In genomic region chr2:122663737-122664136, GRCh38 we compare ENCODE assay signal across 15 cellular contexts.
DNase-seq lines count a peak whose midpoint lies in the region; ATAC-seq, FAIRE-seq and TF ChIP-seq lines count a peak whose summit lies in the region.
"Had no signal": no experiment of that assay in that cellular context is flagged by ENCODE, and none has a peak within 500 bp of the region (broad histone marks: within the 10 kb centered on the region; RNA-seq: fewer than 3 reads in every experiment).

No MANE protein-coding gene starts in this region.

- H2AFZ ChIP-seq in SK-N-SH (ENCODE audit: low read depth) (no peak overlapping the region), GM12878 (ENCODE audit: control insufficient read depth, low read depth, low read length) (no peak overlapping the region), neural progenitor cell (replicated peaks) (peak overlapping the region; percentile 66)

- H4K20me1 ChIP-seq in SK-N-SH (ENCODE audit: insufficient read depth), result no peaks in the 10 kb centered on the region
- H4K20me1 ChIP-seq in GM12878 (ENCODE audit: control insufficient read depth, insufficient read depth), result no peaks in the 10 kb centered on the region
- H4K20me1 ChIP-seq in neural progenitor cell (ENCODE audit: low read depth), result no peaks in the 10 kb centered on the region
- H4K20me1 ChIP-seq: BLaER1 had no signal

- intact Hi-C loops in GM12878 (cut with micrococcal nuclease; ENCODE audit: unreplicated experiment), result no loop called here

- TF ChIP-seq EP300 in SK-N-SH (IDR thresholded peaks at IDR 0.05; ENCODE audit: borderline replicate concordance in 1 of 2, low read depth in 1 of 2, low read length in 1 of 2), result no peak
- no peak for TF ChIP-seq EP300 in GM12878 (IDR thresholded peaks at IDR 0.05; ENCODE audit: borderline replicate concordance in 1 of 2, control insufficient read depth in 1 of 2, low read depth in 2 of 2, low read length in 2 of 2)

- H3K27ac Mint-ChIP-seq in neural progenitor cell, result no peak overlapping the region
- H3K27ac Mint-ChIP-seq: IgD-negative memory B cell had no signal

- CTCF ChIA-PET in SK-N-SH (lab: Yijun Ruan, JAX), result interaction anchor here (0.7 to 1.1 kb wide), 2 partner anchors 11 to 12 kb away, joined by 3 read pairs; no protein-coding TSS in a partner anchor
- CTCF ChIA-PET in GM12878 (lab: Yijun Ruan, JAX), result interaction anchor here (1.3 to 1.5 kb wide), 2 partner anchors 18 to 74 kb away, joined by 3 to 6 read pairs; no protein-coding TSS in a partner anchor

- H3F3A ChIP-seq in SK-N-SH (replicated peaks; ENCODE audit: insufficient read depth) (no peaks in the 10 kb centered on the region), neural progenitor cell (ENCODE audit: low read depth) (peaks cover 29% of the 10 kb centered on the region)

- H3K4me3 ChIP-seq in SK-N-SH (ENCODE audit: low read depth in 2 of 2, low read length in 1 of 2), result no peak overlapping the region
- H3K4me3 ChIP-seq in GM12878, result no peak overlapping the region
- no peak overlapping the region for H3K4me3 ChIP-seq in neural progenitor cell
- no peak overlapping the region for H3K4me3 ChIP-seq in right atrium auricular region
- H3K4me3 ChIP-seq: BLaER1 had no signal

- TF ChIP-seq CTCF in SK-N-SH (IDR thresholded peaks at IDR 0.05) (no peak), GM12878 (IDR thresholded peaks at IDR 0.05 in 2 of 3, conservative IDR thresholded peaks at IDR 0.05 in 1 of 3; ENCODE audit: control insufficient read depth in 2 of 3, extremely low read depth in 1 of 3, insufficient read depth in 1 of 3, low read depth in 3 of 3, low read length in 3 of 3) (no peak), neural progenitor cell (IDR thresholded peaks at IDR 0.05) (no peak), right atrium auricular region (IDR thresholded peaks at IDR 0.05) (no peak)

- BruUV-seq in GM12878 (replicated peaks; lab: Mats Ljungman, UMichigan), result no TSS peak

- H3K4me1 Mint-ChIP-seq in neural progenitor cell, result peaks cover 11% of the 10 kb centered on the region
- H3K4me1 Mint-ChIP-seq: CD8-positive, alpha-beta memory T cell; IgD-negative memory B cell had no signal

- no peak for TF ChIP-seq POLR2A in GM12878 (IDR thresholded peaks at IDR 0.05; ENCODE audit: low read depth, low read length)

- H3K9me3 ChIP-seq in SK-N-SH, result no peaks in the 10 kb centered on the region
- H3K9me3 ChIP-seq in GM12878 (replicated peaks; ENCODE audit: control insufficient read depth, insufficient read depth, low read length), result no peaks in the 10 kb centered on the region
- no peaks in the 10 kb centered on the region for H3K9me3 ChIP-seq in neural progenitor cell (ENCODE audit: low read depth)
- H3K9me3 ChIP-seq in right atrium auricular region, result no peaks in the 10 kb centered on the region
- H3K9me3 ChIP-seq: BLaER1 had no signal

- H3K27me3 ChIP-seq in SK-N-SH (ENCODE audit: insufficient read depth) (no peaks in the 10 kb centered on the region), GM12878 (replicated peaks in 1 of 2; ENCODE audit: control insufficient read depth in 2 of 2, insufficient read depth in 2 of 2, low read length in 1 of 2) (no peaks in the 10 kb centered on the region), neural progenitor cell (no peaks in the 10 kb centered on the region), right atrium auricular region (no peaks in the 10 kb centered on the region)
- H3K27me3 ChIP-seq: BLaER1 had no signal

- H3K27ac ChIP-seq in SK-N-SH (ENCODE audit: low read depth in 2 of 2, low read length in 1 of 2) (no peak overlapping the region), GM12878 (ENCODE audit: control insufficient read depth, insufficient read depth) (no peak overlapping the region), neural progenitor cell (no peak overlapping the region), right atrium auricular region (no peak overlapping the region)
- H3K27ac ChIP-seq: BLaER1 had no signal

- H3K27me3 Mint-ChIP-seq in neural progenitor cell (ENCODE audit: insufficient read depth, low read depth), result peaks cover 5% of the 10 kb centered on the region
- H3K27me3 Mint-ChIP-seq: IgD-negative memory B cell had no signal

- ATAC-seq in SK-N-SH treated with all-trans-retinoic acid at 6 μM for 48 hours (no peak), GM12878 (no peak)

- POLR2A ChIA-PET in SK-N-SH (lab: Yijun Ruan, JAX) (no interaction called here), GM12878 (lab: Charles Lee) (interaction anchor here (1.7 kb wide), 1 partner anchor 14 kb away, joined by 7 read pairs; no protein-coding TSS in a partner anchor)

- H3K4me2 ChIP-seq in SK-N-SH (no peak overlapping the region), GM12878 (ENCODE audit: control insufficient read depth, insufficient read depth) (no peak overlapping the region), neural progenitor cell (no peak overlapping the region)
- H3K4me2 ChIP-seq: BLaER1 had no signal

- in situ Hi-C loops in GM12878 (cut with MboI), result no loop called here

- no peak overlapping the region for H3K4me3 Mint-ChIP-seq in neural progenitor cell
- H3K4me3 Mint-ChIP-seq: CD8-positive, alpha-beta memory T cell; IgD-negative memory B cell had no signal

- no peaks in the 10 kb centered on the region for H3K9me2 ChIP-seq in SK-N-SH

- H3K36me3 ChIP-seq in SK-N-SH (replicated peaks in 1 of 2; ENCODE audit: control insufficient read depth in 1 of 2, insufficient read depth in 2 of 2, low read length in 1 of 2) (no peaks in the 10 kb centered on the region), GM12878 (ENCODE audit: control insufficient read depth in 2 of 2, insufficient read depth in 2 of 2, low read length in 1 of 2) (no peaks in the 10 kb centered on the region), neural progenitor cell (no peaks in the 10 kb centered on the region), right atrium auricular region (no peaks in the 10 kb centered on the region)
- H3K36me3 ChIP-seq: BLaER1 had no signal

- H3K79me2 ChIP-seq in SK-N-SH (ENCODE audit: insufficient read depth) (no peaks in the 10 kb centered on the region), GM12878 (ENCODE audit: control insufficient read depth, insufficient read depth, low read length) (no peaks in the 10 kb centered on the region), neural progenitor cell (ENCODE audit: low read depth) (no peaks in the 10 kb centered on the region)

- RAD21 ChIA-PET in GM12878 (lab: Charles Lee; ENCODE audit: unreplicated experiment), result interaction anchor here (1.0 to 1.6 kb wide), 2 partner anchors 12 to 40 kb away, joined by 5 read pairs; no protein-coding TSS in a partner anchor

- 25% methylated on average over 4 of the region's 4 CpGs for WGBS in SK-N-SH (ENCODE audit: low lambda C conversion rate)
- 42% methylated on average over 4 of the region's 4 CpGs for WGBS in GM12878 (ENCODE audit: insufficient coverage, insufficient replicate concordance, low lambda C conversion rate, missing lambda C conversion rate)

- SMC1A ChIA-PET in GM12878 (lab: Charles Lee; ENCODE audit: uncharacterized antibody, unreplicated experiment), result interaction anchor here (1.2 to 4.8 kb wide), 8 partner anchors 8 to 135 kb away, joined by 3 to 45 read pairs (median 7); no protein-coding TSS in a partner anchor

- TF ChIP-seq RAD21 in SK-N-SH (IDR thresholded peaks at IDR 0.05; ENCODE audit: low read length) (no peak), GM12878 (IDR thresholded peaks at IDR 0.05; ENCODE audit: insufficient read depth, low read depth, low read length) (no peak)

- no peaks in the 10 kb centered on the region for H3K9me3 Mint-ChIP-seq in neural progenitor cell

- H3K36me3 Mint-ChIP-seq in neural progenitor cell, result no peaks in the 10 kb centered on the region
- H3K36me3 Mint-ChIP-seq: IgD-negative memory B cell had no signal

- H3K9ac ChIP-seq in SK-N-SH (no peak overlapping the region), GM12878 (ENCODE audit: control insufficient read depth, insufficient read depth, low read length) (no peak overlapping the region), neural progenitor cell (no peak overlapping the region)
- H3K9ac ChIP-seq: BLaER1 had no signal

- DNase-seq in SK-N-SH (peak; percentile 19), GM12878 (ENCODE audit: low read depth, low spot score) (no peak), neural progenitor cell (ENCODE audit: low spot score) (peak; percentile 8), HK-2 (ENCODE audit: unreplicated experiment) (no peak), right atrium auricular region (ENCODE audit: low spot score) (no peak), foreskin melanocyte (no peak)
- DNase-seq: 8988T; AML-193; CD8-positive, alpha-beta memory T cell; DMS53; GF-D8 had no signal

- no peak for FAIRE-seq in GM12878 (lab: Jason Lieb, UNC)
- FAIRE-seq: H54 had no signal

- H3K4me1 ChIP-seq in SK-N-SH (ENCODE audit: control insufficient read depth in 1 of 2, insufficient read depth in 2 of 2, low read depth in 1 of 2, low read length in 1 of 2) (peaks cover 0 to 5% of the 10 kb centered on the region in 2 experiments; a peak in 2 of 4 replicates), GM12878 (ENCODE audit: control insufficient read depth, insufficient read depth, low read length) (no peaks in the 10 kb centered on the region), neural progenitor cell (peaks cover 26% of the 10 kb centered on the region), right atrium auricular region (no peaks in the 10 kb centered on the region)
- H3K4me1 ChIP-seq: BLaER1 had no signal

TF ChIP-seq in SK-N-SH, 30 proteins besides CTCF, POLR2A, EP300 and RAD21 (continues in another document):
- TF ChIP-seq NRF1 (IDR thresholded peaks at IDR 0.05; ENCODE audit: low read depth, low read length) (no peak), TAF1 (IDR thresholded peaks at IDR 0.05; ENCODE audit: borderline replicate concordance, low read depth, low read length) (no peak), FOSL2 (IDR thresholded peaks at IDR 0.05; ENCODE audit: borderline replicate concordance, low read depth) (no peak), JUND (IDR thresholded peaks at IDR 0.05) (no peak), NFIC (IDR thresholded peaks at IDR 0.05; ENCODE audit: borderline replicate concordance) (no peak)

TF ChIP-seq in GM12878, 131 proteins besides CTCF, POLR2A, EP300 and RAD21:
- TF ChIP-seq IKZF2 (IDR thresholded peaks at IDR 0.05) (no peak), HDAC6 (IDR thresholded peaks at IDR 0.05; ENCODE audit: unreplicated experiment) (no peak), ESRRA (IDR thresholded peaks at IDR 0.05; ENCODE audit: low read length) (no peak), ZNF24 (IDR thresholded peaks at IDR 0.05) (peak; percentile 56)

Comparison
In these comparisons a context has a peak if more than half of its experiments do, and no peak if none do; other contexts are left out.
1. DNase-seq: peak in SK-N-SH (single experiment) and neural progenitor cell (single experiment); none in GM12878 (single experiment), HK-2 (single experiment), right atrium auricular region (single experiment) and foreskin melanocyte (single experiment).